33 cellular contexts compared by ENCODE assay signal in genomic region chr2:145854039-145854755, GRCh38.
"Had no signal": no experiment of that assay in that cellular context is flagged by ENCODE, and none has a peak within 500 bp of the region (broad histone marks: within the 10 kb centered on the region; RNA-seq: fewer than 3 reads in every experiment).

No MANE protein-coding gene starts in this region.

- H3K36me3 Mint-ChIP-seq: activated CD8-positive, alpha-beta memory T cell treated with anti-CD3 and anti-CD28 coated beads, Interleukin-2, amount 10 ng/mL, durations not matched to agents 7 days and 5 days; activated naive CD4-positive, alpha-beta T cell treated with anti-CD3 and anti-CD28 coated beads, Interleukin-2, amount 10 ng/mL, durations not matched to agents 7 days and 5 days; activated naive CD4-positive, alpha-beta T cell treated with anti-CD3 and anti-CD28 coated beads, Interleukin-2, amount 50 U/mL, for 24 hours; activated naive CD8-positive, alpha-beta T cell; activated naive CD8-positive, alpha-beta T cell treated with anti-CD3 and anti-CD28 coated beads, Interleukin-2, amount 10 ng/mL, durations not matched to agents 7 days and 5 days; brain; T-cell had no signal

- H3K4me1 Mint-ChIP-seq: activated B cell treated with CpG ODN at 0.5 μM for 24 hours; activated CD4-positive, alpha-beta memory T cell treated with anti-CD3 and anti-CD28 coated beads, Interleukin-2, amount 10 ng/mL, durations not matched to agents 7 days and 5 days; activated CD4-positive, alpha-beta T cell treated with anti-CD3 and anti-CD28 coated beads for 36 hours; activated CD4-positive, alpha-beta T cell treated with anti-CD3 and anti-CD28 coated beads, Interleukin-2, amount 10 ng/mL, durations not matched to agents 7 days and 5 days; activated CD8-positive, alpha-beta memory T cell treated with anti-CD3 and anti-CD28 coated beads, Interleukin-2, amount 10 ng/mL, durations not matched to agents 7 days and 5 days; activated naive CD4-positive, alpha-beta T cell treated with anti-CD3 and anti-CD28 coated beads, Interleukin-2, amount 10 ng/mL, durations not matched to agents 7 days and 5 days; activated naive CD4-positive, alpha-beta T cell treated with anti-CD3 and anti-CD28 coated beads, Interleukin-2, amount 50 U/mL, for 24 hours; activated naive CD8-positive, alpha-beta T cell treated with anti-CD3 and anti-CD28 coated beads, Interleukin-2, amount 10 ng/mL, durations not matched to agents 7 days and 5 days; activated naive CD8-positive, alpha-beta T cell treated with anti-CD3 and anti-CD28 coated beads, Interleukin-2, amount 50 U/mL, for 24 hours; brain; central memory CD8-positive, alpha-beta T cell; T-cell had no signal

- DNase-seq: activated B cell treated with CpG ODN at 0.5 μM for 24 hours; activated CD4-positive, alpha-beta memory T cell treated with anti-CD3 and anti-CD28 coated beads, Interleukin-2, amount 10 ng/mL, durations not matched to agents 7 days and 5 days; activated CD4-positive, alpha-beta T cell treated with anti-CD3 and anti-CD28 coated beads for 1 hour; activated CD4-positive, alpha-beta T cell treated with anti-CD3 and anti-CD28 coated beads for 36 hours; activated CD4-positive, alpha-beta T cell treated with anti-CD3 and anti-CD28 coated beads for 48 hours; activated CD4-positive, alpha-beta T cell treated with anti-CD3 and anti-CD28 coated beads, Interleukin-2, amount 10 ng/mL, durations not matched to agents 7 days and 5 days; activated CD4-positive, alpha-beta T cell treated with anti-CD3 and anti-CD28 coated beads, Interleukin-2, amount 50 U/mL, for 48 hours; activated CD8-positive, alpha-beta memory T cell treated with anti-CD3 and anti-CD28 coated beads for 24 hours; activated CD8-positive, alpha-beta memory T cell treated with anti-CD3 and anti-CD28 coated beads, Interleukin-2, amount 10 ng/mL, durations not matched to agents 7 days and 5 days; activated CD8-positive, alpha-beta memory T cell treated with anti-CD3 and anti-CD28 coated beads, Interleukin-2, amount 50 U/mL, for 48 hours; activated CD8-positive, alpha-beta T cell treated with anti-CD3 and anti-CD28 coated beads, Interleukin-2, amount 10 ng/mL, durations not matched to agents 7 days and 5 days; activated effector memory CD4-positive, alpha-beta T cell treated with Interleukin-2 at 50 U/mL for 16 hours; activated gamma-delta T cell; activated naive CD4-positive, alpha-beta T cell treated with anti-CD3 and anti-CD28 coated beads, Interleukin-2, amount 10 ng/mL, durations not matched to agents 7 days and 5 days; activated naive CD4-positive, alpha-beta T cell treated with Interleukin-2 at 50 U/mL for 16 hours; activated naive CD8-positive, alpha-beta T cell treated with anti-CD3 and anti-CD28 coated beads, Interleukin-2, amount 10 ng/mL, durations not matched to agents 7 days and 5 days; activated naive CD8-positive, alpha-beta T cell treated with anti-CD3 and anti-CD28 coated beads, Interleukin-2, amount 50 U/mL, for 24 hours; activated T-cell treated with anti-CD3 and anti-CD28 coated beads, Interleukin-2, amount 50 U/mL, for 24 hours; activated T-cell treated with anti-CD3 and anti-CD28 coated beads, Interleukin-2, amount 50 U/mL, for 48 hours; amygdala; anterior cingulate cortex; caudate nucleus; cerebellar nuclear complex; T-cell; T-helper 2 cell; T-helper 9 cell had no signal

- H3K27ac Mint-ChIP-seq: activated B cell treated with CpG ODN at 0.5 μM for 24 hours; activated CD4-positive, alpha-beta memory T cell treated with anti-CD3 and anti-CD28 coated beads, Interleukin-2, amount 10 ng/mL, durations not matched to agents 7 days and 5 days; activated CD4-positive, alpha-beta T cell treated with anti-CD3 and anti-CD28 coated beads for 36 hours; activated CD4-positive, alpha-beta T cell treated with anti-CD3 and anti-CD28 coated beads, Interleukin-2, amount 10 ng/mL, durations not matched to agents 7 days and 5 days; activated CD8-positive, alpha-beta memory T cell treated with anti-CD3 and anti-CD28 coated beads, Interleukin-2, amount 10 ng/mL, durations not matched to agents 7 days and 5 days; activated CD8-positive, alpha-beta T cell treated with anti-CD3 and anti-CD28 coated beads, Interleukin-2, amount 10 ng/mL, durations not matched to agents 7 days and 5 days; activated naive CD4-positive, alpha-beta T cell treated with anti-CD3 and anti-CD28 coated beads, Interleukin-2, amount 10 ng/mL, durations not matched to agents 7 days and 5 days; activated naive CD4-positive, alpha-beta T cell treated with anti-CD3 and anti-CD28 coated beads, Interleukin-2, amount 50 U/mL, for 24 hours; activated naive CD8-positive, alpha-beta T cell; activated naive CD8-positive, alpha-beta T cell treated with anti-CD3 and anti-CD28 coated beads, Interleukin-2, amount 10 ng/mL, durations not matched to agents 7 days and 5 days; activated naive CD8-positive, alpha-beta T cell treated with anti-CD3 and anti-CD28 coated beads, Interleukin-2, amount 50 U/mL, for 24 hours; activated T-cell treated with anti-CD3 and anti-CD28 coated beads, Interleukin-2, amount 50 U/mL, for 24 hours; activated T-helper 2 cell treated with anti-CD3 and anti-CD28 coated beads, Interferon-gamma antibody, Interleukin-2, Interleukin-4, amounts not matched to agents 10 μg/mL and 5 μg/mL and 100 μg/mL, durations not matched to agents 14 hours and 24 hours and 36 hours; brain; T-cell; T-helper 2 cell treated with Interferon-gamma antibody and Interleukin-4, amounts not matched to agents 5 μg/mL and 100 μg/mL, for 36 hours had no signal

- H3K9me3 ChIP-seq: ascending aorta had no signal

- ATAC-seq: activated CD4-positive, alpha-beta T cell treated with anti-CD3 and anti-CD28 coated beads for 36 hours; activated CD8-positive, alpha-beta memory T cell treated with anti-CD3 and anti-CD28 coated beads, Interleukin-2, amount 10 ng/mL, durations not matched to agents 7 days and 5 days; activated CD8-positive, alpha-beta T cell treated with anti-CD3 and anti-CD28 coated beads, Interleukin-2, amount 10 ng/mL, durations not matched to agents 7 days and 5 days; activated naive CD8-positive, alpha-beta T cell treated with anti-CD3 and anti-CD28 coated beads, Interleukin-2, amount 50 U/mL, for 24 hours; T-cell had no signal

- H3K27me3 Mint-ChIP-seq: activated B cell treated with CpG ODN at 0.5 μM for 24 hours; activated CD4-positive, alpha-beta memory T cell treated with anti-CD3 and anti-CD28 coated beads, Interleukin-2, amount 10 ng/mL, durations not matched to agents 7 days and 5 days; activated CD4-positive, alpha-beta T cell treated with anti-CD3 and anti-CD28 coated beads for 36 hours; activated CD4-positive, alpha-beta T cell treated with anti-CD3 and anti-CD28 coated beads, Interleukin-2, amount 10 ng/mL, durations not matched to agents 7 days and 5 days; activated CD8-positive, alpha-beta memory T cell treated with anti-CD3 and anti-CD28 coated beads, Interleukin-2, amount 10 ng/mL, durations not matched to agents 7 days and 5 days; activated naive CD4-positive, alpha-beta T cell treated with anti-CD3 and anti-CD28 coated beads, Interleukin-2, amount 10 ng/mL, durations not matched to agents 7 days and 5 days; activated naive CD4-positive, alpha-beta T cell treated with anti-CD3 and anti-CD28 coated beads, Interleukin-2, amount 50 U/mL, for 24 hours; activated naive CD8-positive, alpha-beta T cell; activated naive CD8-positive, alpha-beta T cell treated with anti-CD3 and anti-CD28 coated beads, Interleukin-2, amount 10 ng/mL, durations not matched to agents 7 days and 5 days; activated naive CD8-positive, alpha-beta T cell treated with anti-CD3 and anti-CD28 coated beads, Interleukin-2, amount 50 U/mL, for 24 hours; activated T-cell treated with anti-CD3 and anti-CD28 coated beads, Interleukin-2, amount 50 U/mL, for 24 hours; brain; central memory CD8-positive, alpha-beta T cell; T-cell had no signal

- H3K4me3 Mint-ChIP-seq: activated B cell treated with CpG ODN at 0.5 μM for 24 hours; activated CD4-positive, alpha-beta memory T cell treated with anti-CD3 and anti-CD28 coated beads, Interleukin-2, amount 10 ng/mL, durations not matched to agents 7 days and 5 days; activated CD4-positive, alpha-beta T cell treated with anti-CD3 and anti-CD28 coated beads for 36 hours; activated CD4-positive, alpha-beta T cell treated with anti-CD3 and anti-CD28 coated beads, Interleukin-2, amount 10 ng/mL, durations not matched to agents 7 days and 5 days; activated CD8-positive, alpha-beta memory T cell treated with anti-CD3 and anti-CD28 coated beads, Interleukin-2, amount 10 ng/mL, durations not matched to agents 7 days and 5 days; activated CD8-positive, alpha-beta T cell treated with anti-CD3 and anti-CD28 coated beads, Interleukin-2, amount 10 ng/mL, durations not matched to agents 7 days and 5 days; activated naive CD4-positive, alpha-beta T cell treated with anti-CD3 and anti-CD28 coated beads, Interleukin-2, amount 10 ng/mL, durations not matched to agents 7 days and 5 days; activated naive CD4-positive, alpha-beta T cell treated with anti-CD3 and anti-CD28 coated beads, Interleukin-2, amount 50 U/mL, for 24 hours; activated naive CD8-positive, alpha-beta T cell; activated naive CD8-positive, alpha-beta T cell treated with anti-CD3 and anti-CD28 coated beads, Interleukin-2, amount 10 ng/mL, durations not matched to agents 7 days and 5 days; activated naive CD8-positive, alpha-beta T cell treated with anti-CD3 and anti-CD28 coated beads, Interleukin-2, amount 50 U/mL, for 24 hours; activated T-cell treated with anti-CD3 and anti-CD28 coated beads, Interleukin-2, amount 50 U/mL, for 24 hours; brain; central memory CD8-positive, alpha-beta T cell; T-cell; T-helper 2 cell treated with Interferon-gamma antibody and Interleukin-4, amounts not matched to agents 5 μg/mL and 100 μg/mL, for 36 hours had no signal
